In the genomic region with DNA sequence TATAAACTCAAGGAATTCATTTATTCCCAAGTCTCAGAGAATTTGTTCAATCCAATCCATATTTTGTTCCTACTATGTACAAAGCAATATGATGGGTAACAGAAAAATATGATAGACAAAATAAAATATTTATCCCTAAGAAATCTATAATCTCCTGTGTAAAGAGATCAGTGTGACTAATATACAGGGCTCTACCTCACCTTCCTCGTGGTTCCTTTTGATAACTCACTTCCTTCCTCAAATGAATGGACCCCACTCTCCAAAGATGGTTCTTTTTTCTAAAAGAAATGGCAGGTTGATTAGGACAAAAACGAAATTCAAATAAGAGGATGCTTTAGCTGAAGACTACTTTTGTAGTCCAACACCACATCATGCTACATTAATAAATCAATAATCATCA, we compare ENCODE assay signal across 1 cellular context.
TF ChIP-seq lines count a peak whose summit lies in the region.

No MANE protein-coding gene starts in this region.

TF ChIP-seq in GM12878, 131 proteins besides CTCF, POLR2A, EP300 and RAD21:
- TF ChIP-seq, protein P1, sequence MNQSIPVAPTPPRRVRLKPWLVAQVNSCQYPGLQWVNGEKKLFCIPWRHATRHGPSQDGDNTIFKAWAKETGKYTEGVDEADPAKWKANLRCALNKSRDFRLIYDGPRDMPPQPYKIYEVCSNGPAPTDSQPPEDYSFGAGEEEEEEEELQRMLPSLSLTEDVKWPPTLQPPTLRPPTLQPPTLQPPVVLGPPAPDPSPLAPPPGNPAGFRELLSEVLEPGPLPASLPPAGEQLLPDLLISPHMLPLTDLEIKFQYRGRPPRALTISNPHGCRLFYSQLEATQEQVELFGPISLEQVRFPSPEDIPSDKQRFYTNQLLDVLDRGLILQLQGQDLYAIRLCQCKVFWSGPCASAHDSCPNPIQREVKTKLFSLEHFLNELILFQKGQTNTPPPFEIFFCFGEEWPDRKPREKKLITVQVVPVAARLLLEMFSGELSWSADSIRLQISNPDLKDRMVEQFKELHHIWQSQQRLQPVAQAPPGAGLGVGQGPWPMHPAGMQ (IDR thresholded peaks at IDR 0.05; ENCODE audit: borderline replicate concordance): no peak
- TF ChIP-seq PAX8 (IDR thresholded peaks at IDR 0.05) (no peak), POU2F2 (IDR thresholded peaks at IDR 0.05; ENCODE audit: borderline replicate concordance, low read depth, low read length) (no peak), RUNX3 (IDR thresholded peaks at IDR 0.05; ENCODE audit: low read length) (no peak), NFYA (IDR thresholded peaks at IDR 0.05; ENCODE audit: borderline replicate concordance, low read depth, low read length) (no peak), NFIC (IDR thresholded peaks at IDR 0.05; ENCODE audit: low read depth, low read length) (no peak), SMARCA5 (IDR thresholded peaks at IDR 0.05) (no peak), SUZ12 (IDR thresholded peaks at IDR 0.05; ENCODE audit: unreplicated experiment) (no peak), CHD2 (IDR thresholded peaks at IDR 0.05; ENCODE audit: borderline replicate concordance, low read depth, low read length) (no peak), PML (IDR thresholded peaks at IDR 0.05; ENCODE audit: low read length) (no peak), KLF5 (IDR thresholded peaks at IDR 0.05; ENCODE audit: partially characterized antibody) (no peak), BRCA1 (IDR thresholded peaks at IDR 0.05; ENCODE audit: low read depth, low read length) (no peak), SIN3A (IDR thresholded peaks at IDR 0.05; ENCODE audit: low read depth, low read length) (no peak), CREB1 (IDR thresholded peaks at IDR 0.05; ENCODE audit: low read depth) (no peak), TCF3 (IDR thresholded peaks at IDR 0.05; ENCODE audit: borderline replicate concordance, insufficient read depth, low read depth, low read length) (no peak), CEBPB (IDR thresholded peaks at IDR 0.05; ENCODE audit: borderline replicate concordance in 1 of 2, low read depth in 2 of 2, low read length in 2 of 2) (no peak), PAX5 (IDR thresholded peaks at IDR 0.05; ENCODE audit: borderline replicate concordance, low read depth, low read length) (no peak), SUPT20H (IDR thresholded peaks at IDR 0.05; ENCODE audit: borderline replicate concordance, control insufficient read depth, low read depth, low read length) (no peak)
- TF ChIP-seq, protein P2, sequence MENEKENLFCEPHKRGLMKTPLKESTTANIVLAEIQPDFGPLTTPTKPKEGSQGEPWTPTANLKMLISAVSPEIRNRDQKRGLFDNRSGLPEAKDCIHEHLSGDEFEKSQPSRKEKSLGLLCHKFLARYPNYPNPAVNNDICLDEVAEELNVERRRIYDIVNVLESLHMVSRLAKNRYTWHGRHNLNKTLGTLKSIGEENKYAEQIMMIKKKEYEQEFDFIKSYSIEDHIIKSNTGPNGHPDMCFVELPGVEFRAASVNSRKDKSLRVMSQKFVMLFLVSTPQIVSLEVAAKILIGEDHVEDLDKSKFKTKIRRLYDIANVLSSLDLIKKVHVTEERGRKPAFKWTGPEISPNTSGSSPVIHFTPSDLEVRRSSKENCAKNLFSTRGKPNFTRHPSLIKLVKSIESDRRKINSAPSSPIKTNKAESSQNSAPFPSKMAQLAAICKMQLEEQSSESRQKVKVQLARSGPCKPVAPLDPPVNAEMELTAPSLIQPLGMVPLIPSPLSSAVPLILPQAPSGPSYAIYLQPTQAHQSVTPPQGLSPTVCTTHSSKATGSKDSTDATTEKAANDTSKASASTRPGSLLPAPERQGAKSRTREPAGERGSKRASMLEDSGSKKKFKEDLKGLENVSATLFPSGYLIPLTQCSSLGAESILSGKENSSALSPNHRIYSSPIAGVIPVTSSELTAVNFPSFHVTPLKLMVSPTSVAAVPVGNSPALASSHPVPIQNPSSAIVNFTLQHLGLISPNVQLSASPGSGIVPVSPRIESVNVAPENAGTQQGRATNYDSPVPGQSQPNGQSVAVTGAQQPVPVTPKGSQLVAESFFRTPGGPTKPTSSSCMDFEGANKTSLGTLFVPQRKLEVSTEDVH (IDR thresholded peaks at IDR 0.05; ENCODE audit: low read depth, partially characterized antibody): no peak
TF ChIP-seq in GM12878: peak in this region for 0.
